ENCODE assay signal across 8 cellular contexts in the genomic region with DNA sequence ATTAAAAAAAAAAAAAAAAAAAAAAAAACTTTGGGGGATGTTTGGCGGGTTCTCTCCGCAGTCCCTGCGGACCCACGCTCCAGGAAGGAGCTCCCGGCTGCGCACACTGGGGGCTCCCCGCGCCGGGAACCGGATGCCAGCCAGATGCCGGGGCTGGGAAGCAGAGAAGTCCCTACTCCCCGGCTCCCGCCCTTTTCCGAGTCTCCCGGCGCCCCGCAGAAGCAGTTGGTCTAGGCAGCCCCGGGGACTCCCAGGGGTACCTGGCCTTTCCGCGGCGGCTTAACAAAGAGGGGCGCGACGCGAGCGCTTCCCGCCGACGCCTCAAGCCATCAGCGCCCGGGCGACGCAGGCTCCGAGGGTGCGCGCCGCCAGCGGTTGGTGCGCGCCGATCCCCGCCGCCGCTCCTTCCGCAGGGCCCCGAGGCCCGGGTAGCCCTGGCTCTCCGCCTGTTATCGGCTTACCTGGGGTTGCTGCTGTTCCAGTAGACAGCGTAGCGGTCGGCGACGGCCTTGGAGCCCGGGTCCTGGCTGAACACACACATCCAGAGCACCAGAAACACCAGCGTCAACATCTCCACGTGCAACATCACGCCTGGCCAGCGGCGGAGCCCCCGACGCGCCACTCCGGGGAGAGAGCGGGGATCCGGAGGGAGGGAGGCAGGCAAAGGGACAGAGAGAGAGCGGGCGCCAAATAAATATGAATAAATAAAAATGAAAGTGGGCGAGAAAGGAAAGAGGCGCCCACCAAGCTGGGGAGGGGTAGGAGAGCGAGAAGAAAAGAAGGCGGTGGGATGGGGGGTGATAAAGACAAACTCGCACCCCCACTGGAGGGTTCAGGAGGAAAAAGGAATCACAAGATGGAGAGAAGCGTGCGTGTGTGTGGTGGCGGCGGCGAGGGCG. TPM values are rescaled to one million over a fixed set of nuclear protein-coding genes. Genes with fewer than 3 reads are reported as not detected.
DNase-seq lines count a peak whose midpoint lies in the region; TF ChIP-seq lines count a peak whose summit lies in the region.

No MANE protein-coding gene starts in this region.

- H3K27me3 Mint-ChIP-seq in glutamatergic neuron (ENCODE audit: unreplicated experiment) (peaks cover 32% of the 10 kb centered on the region), progenitor cell of endocrine pancreas (peaks cover 43% of the 10 kb centered on the region)

- H3K4me1 Mint-ChIP-seq in glutamatergic neuron (ENCODE audit: low read depth, unreplicated experiment) (peaks cover 25% of the 10 kb centered on the region), progenitor cell of endocrine pancreas (ENCODE audit: low read depth) (peaks cover 17% of the 10 kb centered on the region)

- TF ChIP-seq CTCF in glutamatergic neuron (IDR thresholded peaks at IDR 0.05; ENCODE audit: partially characterized antibody, unreplicated experiment), result no peak
- peak; percentile 9 for TF ChIP-seq CTCF in progenitor cell of endocrine pancreas (IDR thresholded peaks at IDR 0.05; ENCODE audit: unreplicated experiment)

- DNase-seq in activated gamma-delta T cell (lab: John Stamatoyannopoulos, UW), result peak; percentile 14
- DNase-seq in activated gamma-delta T cell treated with Interleukin-2 at 50 U/mL for 16 hours, result no peak
- DNase-seq in LHCN-M2 (ENCODE audit: low read depth), result peak; percentile 43
- peak; percentile 33 to 43 for DNase-seq in activated T-cell treated with anti-CD3 and anti-CD28 coated beads, Interleukin-2, amount 50 U/mL, for 48 hours
- peak; percentile 71 for DNase-seq in glutamatergic neuron
- DNase-seq in progenitor cell of endocrine pancreas (ENCODE audit: low spot score, unreplicated experiment), result peak; percentile 36
- no peak for DNase-seq in activated CD4-positive, CD25-positive, alpha-beta regulatory T cell (lab: John Stamatoyannopoulos, UW)
- DNase-seq in hippocampal formation (lab: John Stamatoyannopoulos, UW), result no peak

- H3K27ac Mint-ChIP-seq in glutamatergic neuron (ENCODE audit: unreplicated experiment), result peak overlapping the region; percentile 97
- peak overlapping the region; percentile 92 for H3K27ac Mint-ChIP-seq in progenitor cell of endocrine pancreas

- peaks cover 41% of the 10 kb centered on the region for H3K9me3 Mint-ChIP-seq in glutamatergic neuron (ENCODE audit: unreplicated experiment)
- no peaks in the 10 kb centered on the region for H3K9me3 Mint-ChIP-seq in progenitor cell of endocrine pancreas (ENCODE audit: low read depth)

- H3K36me3 Mint-ChIP-seq in glutamatergic neuron (ENCODE audit: unreplicated experiment), result no peaks in the 10 kb centered on the region
- no peaks in the 10 kb centered on the region for H3K36me3 Mint-ChIP-seq in progenitor cell of endocrine pancreas (ENCODE audit: insufficient read depth)

- H3K4me3 Mint-ChIP-seq in glutamatergic neuron (ENCODE audit: unreplicated experiment) (peak overlapping the region; percentile 94), progenitor cell of endocrine pancreas (ENCODE audit: low read depth) (peak overlapping the region; percentile 81)

RNA-seq across cellular contexts. Expression of a gene that starts 0.5 kb away (rescaled TPM):
- total RNA-seq in LHCN-M2 (2014; rRNA removed) (7.2 and 13.1 TPM in 2 replicates), glutamatergic neuron (ENCODE audit: unreplicated experiment) (158 TPM), progenitor cell of endocrine pancreas (12.0 and 16.7 TPM in 2 replicates)
- polyA plus RNA-seq in LHCN-M2 (2012), result 8.2 TPM

Comparison
In these comparisons a context has a peak if more than half of its experiments do, and no peak if none do; other contexts are left out.
1. DNase-seq: peak in activated gamma-delta T cell (single experiment), LHCN-M2 (single experiment), activated T-cell treated with anti-CD3 and anti-CD28 coated beads, Interleukin-2, amount 50 U/mL, for 48 hours (2 of 2), glutamatergic neuron (single experiment) and progenitor cell of endocrine pancreas (single experiment); none in activated gamma-delta T cell treated with Interleukin-2 at 50 U/mL for 16 hours (single experiment), activated CD4-positive, CD25-positive, alpha-beta regulatory T cell (0 of 4) and hippocampal formation (0 of 2).